14 cellular contexts compared by ENCODE assay signal in the genomic region with DNA sequence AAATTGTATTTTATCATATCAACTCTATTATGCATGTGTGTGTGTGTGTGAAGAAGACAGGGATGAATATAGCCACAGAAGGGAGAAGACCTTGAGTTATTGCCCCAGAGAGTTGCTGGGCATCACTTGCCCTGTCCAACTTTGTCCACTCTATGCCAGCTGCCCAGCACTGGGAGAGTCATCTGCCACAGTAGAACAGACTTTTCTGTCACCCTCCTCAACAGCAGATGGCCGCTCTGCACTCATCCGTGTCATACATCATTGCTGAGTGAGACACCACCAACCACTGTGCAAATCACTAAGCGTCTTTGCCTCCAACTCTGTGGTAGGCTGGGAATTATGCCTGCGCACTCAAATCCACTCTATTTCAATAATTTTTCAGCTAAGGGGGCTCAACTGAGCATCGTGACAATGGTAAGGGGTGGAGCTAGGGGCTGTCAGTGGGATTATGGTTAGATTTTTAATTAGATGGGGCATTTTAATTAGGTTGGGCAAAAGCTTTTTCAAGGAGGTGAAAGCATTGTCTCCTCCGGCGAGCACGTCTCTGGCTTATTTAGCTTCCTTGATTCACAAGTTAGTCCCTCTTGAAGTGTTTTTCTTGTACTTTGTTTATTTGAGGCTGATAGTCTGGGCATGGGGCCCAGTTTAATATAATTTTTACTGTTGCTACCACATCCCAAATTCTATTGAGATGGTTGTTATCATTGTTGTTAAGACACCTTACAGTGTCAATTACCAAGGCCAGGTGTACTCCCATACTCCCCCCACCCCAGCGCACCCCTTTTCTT.
DNase-seq lines count a peak whose midpoint lies in the region; ATAC-seq and TF ChIP-seq lines count a peak whose summit lies in the region.
"Had no signal": no experiment of that assay in that cellular context is flagged by ENCODE, and none has a peak within 500 bp of the region (broad histone marks: within the 10 kb centered on the region; RNA-seq: fewer than 3 reads in every experiment).

No MANE protein-coding gene starts in this region.

- H3K27me3 ChIP-seq in neutrophil (no peaks in the 10 kb centered on the region), Peyer's patch (no peaks in the 10 kb centered on the region)
- H3K27me3 ChIP-seq: vagina had no signal

- no peak for ATAC-seq in HG03565 (IDR thresholded peaks at IDR 0.05; ENCODE audit: unreplicated experiment)
- no peak for ATAC-seq in GM18502 (IDR thresholded peaks at IDR 0.05; ENCODE audit: poor library complexity, unreplicated experiment)
- ATAC-seq: HCT116 had no signal

- H3K27ac ChIP-seq in neutrophil (peak overlapping the region; percentile 81), Peyer's patch (peak overlapping the region in 1 of 4 donors; percentile 30)
- H3K27ac ChIP-seq: vagina had no signal

- H3K4me3 ChIP-seq in neutrophil (ENCODE audit: low read depth in 1 of 2, low read length in 1 of 2): no peak overlapping the region
- H3K4me3 ChIP-seq in Peyer's patch: no peak overlapping the region
- H3K4me3 ChIP-seq: skin epidermis, vagina had no signal

- no peak for TF ChIP-seq POLR2A in Peyer's patch (IDR thresholded peaks at IDR 0.05)

- peak; percentile 34 for DNase-seq in EH (ENCODE audit: low read depth)
- DNase-seq in NCI-H2171 (lab: John Stamatoyannopoulos, UW): peak; percentile 26
- peak; percentile 19 for DNase-seq in cerebellum (ENCODE audit: low spot score)
- no peak for DNase-seq in Peyer's patch
- no peak for DNase-seq in stimulated activated CD4-positive, alpha-beta T cell treated with anti-CD3 and anti-CD28 coated beads, Interleukin-2, amount 100 ng/mL, for 24 hours
- DNase-seq: activated CD4-positive, alpha-beta T cell treated with anti-CD3 and anti-CD28 coated beads, Interleukin-2, amount 10 ng/mL, durations not matched to agents 7 days and 5 days; activated naive CD4-positive, alpha-beta T cell treated with Interleukin-2 at 50 U/mL for 16 hours; NK-92 treated with Interleukin-12 subunit alpha and Interleukin-12 subunit beta, amount 100 ng/mL, for 24 hours had no signal

- H3K36me3 ChIP-seq in neutrophil (no peaks in the 10 kb centered on the region), Peyer's patch (no peaks in the 10 kb centered on the region)
- H3K36me3 ChIP-seq: vagina had no signal

- no peaks in the 10 kb centered on the region for H3K9me3 ChIP-seq in neutrophil
- H3K9me3 ChIP-seq in Peyer's patch: no peaks in the 10 kb centered on the region
- H3K9me3 ChIP-seq: vagina had no signal

- peaks cover 13 to 20% of the 10 kb centered on the region in 2 experiments for H3K4me1 ChIP-seq in neutrophil (ENCODE audit: control insufficient read depth in 1 of 2, insufficient read depth in 1 of 2, low read depth in 1 of 2, low read length in 1 of 2)
- peaks cover 0 to 17% (median 2%) of the 10 kb centered on the region in 4 donors for H3K4me1 ChIP-seq in Peyer's patch

- TF ChIP-seq CTCF in neutrophil (IDR thresholded peaks at IDR 0.05): no peak
- TF ChIP-seq CTCF in Peyer's patch (IDR thresholded peaks at IDR 0.05): no peak

Comparison
In these comparisons a context has a peak if more than half of its experiments do, and no peak if none do; other contexts are left out.
1. DNase-seq: peak in EH (single experiment), NCI-H2171 (single experiment) and cerebellum (single experiment); none in Peyer's patch (0 of 3) and stimulated activated CD4-positive, alpha-beta T cell treated with anti-CD3 and anti-CD28 coated beads, Interleukin-2, amount 100 ng/mL, for 24 hours (0 of 2).